15 cellular contexts compared by ENCODE assay signal in the genomic region with DNA sequence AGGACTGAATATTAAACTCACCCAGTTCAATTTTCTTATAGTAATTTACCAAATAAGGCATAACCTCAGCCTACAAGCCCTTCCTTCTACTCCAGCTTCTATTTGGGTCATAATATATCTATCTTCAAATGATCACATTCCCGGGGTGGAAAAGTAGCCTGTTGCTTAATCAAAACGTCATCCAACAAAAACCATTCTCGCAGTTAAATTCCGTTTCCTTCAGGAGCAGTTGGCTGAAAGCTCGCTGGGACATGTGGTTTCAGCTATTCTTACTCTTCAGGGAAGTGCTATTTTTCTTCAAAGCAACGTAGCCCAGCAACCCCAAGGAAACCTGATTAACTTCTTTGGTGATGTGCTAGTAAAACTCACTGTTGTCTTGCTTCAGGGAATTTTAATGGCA. TPM values are rescaled to one million over a fixed set of nuclear protein-coding genes. Genes with fewer than 3 reads are reported as not detected.
DNase-seq lines count a peak whose midpoint lies in the region; ATAC-seq, FAIRE-seq and TF ChIP-seq lines count a peak whose summit lies in the region.
"Had no signal": no experiment of that assay in that cellular context is flagged by ENCODE, and none has a peak within 500 bp of the region (broad histone marks: within the 10 kb centered on the region; RNA-seq: fewer than 3 reads in every experiment).

No MANE protein-coding gene starts in this region.

- DNase-seq in BJ (ENCODE audit: low read depth) (peak; percentile 74), ascending aorta (ENCODE audit: low spot score in 2 of 2) (peak in 1 of 2 donors; percentile 84), fibroblast of villous mesenchyme (ENCODE audit: low read depth) (peak; percentile 94), pancreas (no peak), T-helper 1 cell (no peak), MG63 (no peak), GDM1 (lab: John Stamatoyannopoulos, UW) (no peak)
- DNase-seq: activated CD8-positive, alpha-beta T cell treated with anti-CD3 and anti-CD28 coated beads, Interleukin-2, amount 10 ng/mL, durations not matched to agents 7 days and 5 days; CD8-positive, alpha-beta T cell; effector CD8-positive, alpha-beta T cell; MM.1S; NCI-H2227 treated with DMSO at 0.1 percent for 48 hours; PC-3 had no signal

- TF ChIP-seq CTCF in BJ (IDR thresholded peaks at IDR 0.05; ENCODE audit: insufficient read depth, low read depth, low read length) (no peak), ascending aorta (IDR thresholded peaks at IDR 0.05) (no peak), fibroblast of villous mesenchyme (IDR thresholded peaks at IDR 0.05; ENCODE audit: insufficient read depth, low read depth, low read length) (no peak), pancreas (IDR thresholded peaks at IDR 0.05) (no peak)

- peaks cover 6 to 26% of the 10 kb centered on the region in 2 donors for H3K4me1 ChIP-seq in ascending aorta
- H3K4me1 ChIP-seq in pancreas: no peaks in the 10 kb centered on the region

- ATAC-seq in pancreas: peak in 3 of 4 donors; percentile 28 to 48 (median 36)
- ATAC-seq in HG03442 (IDR thresholded peaks at IDR 0.05; ENCODE audit: unreplicated experiment): no peak
- ATAC-seq: activated CD8-positive, alpha-beta T cell treated with anti-CD3 and anti-CD28 coated beads, Interleukin-2, amount 10 ng/mL, durations not matched to agents 7 days and 5 days; CD8-positive, alpha-beta T cell; PC-3 had no signal

- H3K4me3 ChIP-seq in BJ (ENCODE audit: low read depth, low read length) (no peak overlapping the region), ascending aorta (peak overlapping the region in 1 of 2 donors; percentile 19), fibroblast of villous mesenchyme (ENCODE audit: low read depth, low read length) (no peak overlapping the region), pancreas (no peak overlapping the region), MG63 (no peak overlapping the region)

- no peaks in the 10 kb centered on the region for H3K27me3 ChIP-seq in BJ (ENCODE audit: control insufficient read depth, insufficient read depth, low read length)
- no peaks in the 10 kb centered on the region for H3K27me3 ChIP-seq in ascending aorta
- H3K27me3 ChIP-seq in pancreas: no peaks in the 10 kb centered on the region
- no peaks in the 10 kb centered on the region for H3K27me3 ChIP-seq in MG63

- 60 to 66% methylated on average over 6 of the region's 6 CpGs for WGBS in pancreas, 2 donors

- FAIRE-seq in pancreas (lab: Jason Lieb, UNC): no peak
- FAIRE-seq: urothelium cell line had no signal

- H3K36me3 ChIP-seq in BJ (ENCODE audit: control insufficient read depth, insufficient read depth, low read length) (no peaks in the 10 kb centered on the region), ascending aorta (no peaks in the 10 kb centered on the region), pancreas (no peaks in the 10 kb centered on the region), MG63 (no peaks in the 10 kb centered on the region)

- intact Hi-C loops in ascending aorta (cut with DNase I): loop anchor here (1.0 to 2.0 kb wide), 2 partner anchors 60 to 84 kb away; no protein-coding TSS in a partner anchor
- intact Hi-C loops in pancreas (cut with DNase I): no loop called here

- no peaks in the 10 kb centered on the region for H3K9me3 ChIP-seq in ascending aorta
- H3K9me3 ChIP-seq in pancreas: no peaks in the 10 kb centered on the region
- H3K9me3 ChIP-seq in MG63: no peaks in the 10 kb centered on the region

- H3K27ac ChIP-seq in ascending aorta (peak overlapping the region; percentile 68 to 70), pancreas (peak overlapping the region in 1 of 4 donors; percentile 22)

- POLR2A ChIA-PET in BJ (lab: Charles Lee): no interaction called here

- CTCF ChIA-PET in BJ (lab: Yijun Ruan, JAX): no interaction called here

RNA-seq across cellular contexts. Expression of a gene that starts 59.6 kb away (rescaled TPM):
- polyA plus RNA-seq in BJ (2011; rRNA removed) (14.4 and 15.2 TPM in 2 replicates), pancreas (10 to 100 TPM; 19.7 to 27.9 TPM)
- 24.5 and 31.1 TPM in 2 replicates for polyA minus RNA-seq in BJ (2011; rRNA and poly(A)+ RNA removed)
- total RNA-seq in ascending aorta (28.4 TPM), fibroblast of villous mesenchyme (20.7 and 29.0 TPM in 2 replicates), pancreas (10 to 100 TPM; 22.1 to 45.1 (median 28.1) TPM)
- 3.4 and 3.7 TPM in 2 replicates for total RNA-seq in MG63 (2014; rRNA removed; shearing (Covaris generic); ENCODE audit: low replicate concordance)
- total RNA-seq: activated CD8-positive, alpha-beta T cell treated with anti-CD3 and anti-CD28 coated beads, Interleukin-2, amount 10 ng/mL, durations not matched to agents 7 days and 5 days; CD8-positive, alpha-beta T cell had no signal

Comparison
In these comparisons a context has a peak if more than half of its experiments do, and no peak if none do; other contexts are left out.
1. DNase-seq: peak in BJ (single experiment) and fibroblast of villous mesenchyme (single experiment); none in pancreas (0 of 6), T-helper 1 cell (0 of 5), MG63 (single experiment) and GDM1 (single experiment).